ENCODE assay signal across 2 cellular contexts in the genomic region with DNA sequence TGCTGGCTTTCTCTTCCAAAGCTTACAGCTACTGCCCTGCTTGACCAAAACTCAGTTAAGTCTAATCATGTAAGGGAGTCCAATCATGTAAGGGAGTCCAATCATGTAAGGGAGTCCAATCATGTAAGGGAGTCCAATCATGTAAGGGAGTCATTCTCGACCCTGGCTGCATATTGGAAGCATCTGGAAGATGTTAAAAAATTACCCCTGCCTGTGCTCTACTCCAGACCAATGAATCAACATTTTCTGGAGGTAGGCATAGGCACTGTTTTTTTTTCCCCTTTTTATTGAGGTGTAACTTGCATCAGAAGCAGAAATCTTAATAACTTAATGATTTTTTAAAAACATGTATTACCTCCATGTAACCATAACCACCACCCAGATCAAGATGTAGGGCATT.
TF ChIP-seq lines count a peak whose summit lies in the region.

No MANE protein-coding gene starts in this region.

TF ChIP-seq in IMR-90, 13 proteins besides CTCF, POLR2A, EP300 and RAD21:
- TF ChIP-seq RCOR1 (IDR thresholded peaks at IDR 0.05; ENCODE audit: insufficient replicate concordance, low read length) (no peak), NFE2L2 (IDR thresholded peaks at IDR 0.05; ENCODE audit: low read depth, low read length) (no peak), MXI1 (IDR thresholded peaks at IDR 0.05; ENCODE audit: borderline replicate concordance, low read depth, low read length) (no peak), CHD1 (IDR thresholded peaks at IDR 0.05; ENCODE audit: low read depth, low read length) (no peak), MAZ (IDR thresholded peaks at IDR 0.05; ENCODE audit: borderline replicate concordance, low read depth, low read length) (no peak), ELK1 (IDR thresholded peaks at IDR 0.05; ENCODE audit: borderline replicate concordance, low read depth, low read length) (no peak), RFX5 (IDR thresholded peaks at IDR 0.05; ENCODE audit: low read depth, low read length) (no peak), MAFK (IDR thresholded peaks at IDR 0.05; ENCODE audit: low read depth, low read length) (no peak), BHLHE40 (IDR thresholded peaks at IDR 0.05; ENCODE audit: low read depth, low read length) (no peak), FOS (IDR thresholded peaks at IDR 0.05; ENCODE audit: low read depth, low read length) (no peak), USF2 (IDR thresholded peaks at IDR 0.05; ENCODE audit: low read depth, low read length) (no peak), CEBPB (IDR thresholded peaks at IDR 0.05; ENCODE audit: low read depth, low read length) (no peak), SMC3 (IDR thresholded peaks at IDR 0.05; ENCODE audit: low read depth, low read length) (no peak)

TF ChIP-seq in SK-N-SH, 30 proteins besides CTCF, POLR2A, EP300 and RAD21:
- TF ChIP-seq RCOR1 (IDR thresholded peaks at IDR 0.05; ENCODE audit: low read length) (peak; percentile 20; the same call in 1 of the 2 replicates), REST (IDR thresholded peaks at IDR 0.05; ENCODE audit: low read depth, low read length) (no peak), TCF12 (IDR thresholded peaks at IDR 0.05) (peak; percentile 15; the same call in 1 of the 2 replicates)
TF ChIP-seq in SK-N-SH: peak in this region for 2.
